21 cellular contexts compared by ENCODE assay signal in the genomic region with DNA sequence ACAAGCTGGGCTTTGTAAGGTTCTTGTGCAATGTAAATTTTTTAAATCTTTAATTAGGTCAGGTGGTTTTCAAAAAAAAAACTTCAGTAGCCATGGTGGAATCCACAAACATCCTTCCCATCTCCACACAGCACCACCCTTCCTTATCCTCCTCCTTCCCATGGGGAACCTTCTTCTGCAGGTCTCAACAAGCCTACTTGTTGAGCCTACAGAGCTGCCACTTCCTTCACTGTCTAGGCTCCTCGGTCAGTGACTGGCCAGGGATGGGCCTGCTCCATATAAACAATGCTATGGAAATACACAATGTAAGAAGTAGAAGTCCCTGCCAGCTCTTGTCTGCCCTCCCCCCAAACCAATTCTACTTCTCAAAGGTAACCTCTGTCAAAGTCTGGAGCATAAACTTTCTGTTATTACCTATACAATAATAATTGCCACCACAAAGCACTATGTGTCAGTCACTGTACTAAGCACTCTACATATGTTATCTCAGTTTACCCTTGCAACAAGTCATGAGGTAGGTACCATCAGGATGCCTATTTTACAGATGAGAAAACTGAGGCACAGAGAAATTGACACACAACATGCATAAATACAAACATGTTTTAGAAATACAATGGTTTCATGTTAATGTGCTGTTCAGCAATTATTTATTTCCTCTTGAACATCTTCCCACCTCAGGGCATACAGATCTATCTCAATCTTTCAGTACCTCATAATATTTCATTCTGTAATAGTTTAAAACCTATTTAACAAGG.
"Had no signal": no experiment of that assay in that cellular context is flagged by ENCODE, and none has a peak within 500 bp of the region (broad histone marks: within the 10 kb centered on the region; RNA-seq: fewer than 3 reads in every experiment).

No MANE protein-coding gene starts in this region.

- H2AFZ ChIP-seq: hepatocyte had no signal

- H3K9me3 ChIP-seq: pancreas, psoas muscle, transverse colon, uterus had no signal

- H3K27me3 ChIP-seq: cardiac muscle cell, hepatocyte, pancreas, transverse colon, uterus had no signal

- H3K4me2 ChIP-seq: hepatocyte had no signal

- H3K27ac ChIP-seq: cardiac muscle cell, hepatocyte, pancreas, psoas muscle, transverse colon, uterus, VCaP had no signal

- ATAC-seq: pancreas, psoas muscle, right cardiac atrium had no signal

- H3K4me3 ChIP-seq: cardiac muscle cell, hepatocyte, pancreas, psoas muscle, transverse colon, uterus had no signal

- DNase-seq: activated CD4-positive, alpha-beta T cell treated with anti-CD3 and anti-CD28 coated beads, Interleukin-2, amount 50 U/mL, for 48 hours; activated effector memory CD4-positive, alpha-beta T cell treated with Interleukin-2 at 50 U/mL for 16 hours; activated naive CD4-positive, alpha-beta T cell treated with anti-CD3 and anti-CD28 coated beads for 36 hours; activated naive CD8-positive, alpha-beta T cell treated with anti-CD3 and anti-CD28 coated beads, Interleukin-2, amount 10 ng/mL, durations not matched to agents 7 days and 5 days; activated T-cell treated with anti-CD3 and anti-CD28 coated beads, Interleukin-2, amount 50 U/mL, for 48 hours; amygdala; effector CD4-positive, alpha-beta T cell; glutamatergic neuron; nephron progenitor cell; pancreas; psoas muscle; right cardiac atrium; stimulated activated CD4-positive, alpha-beta T cell treated with anti-CD3 and anti-CD28 coated beads, Interleukin-12 subunit alpha, Interleukin-12 subunit beta, amount 100 ng/mL, for 4 hours; stimulated activated CD4-positive, alpha-beta T cell treated with anti-CD3 and anti-CD28 coated beads, Interleukin-4, amount 100 ng/mL, for 4 hours; transverse colon; uterus had no signal

- H3K36me3 ChIP-seq: cardiac muscle cell, pancreas, transverse colon, uterus had no signal

- FAIRE-seq: endometrium, frontal cortex, pancreas had no signal
